Comparison of ENCODE assay signal across 14 cellular contexts in the genomic region with DNA sequence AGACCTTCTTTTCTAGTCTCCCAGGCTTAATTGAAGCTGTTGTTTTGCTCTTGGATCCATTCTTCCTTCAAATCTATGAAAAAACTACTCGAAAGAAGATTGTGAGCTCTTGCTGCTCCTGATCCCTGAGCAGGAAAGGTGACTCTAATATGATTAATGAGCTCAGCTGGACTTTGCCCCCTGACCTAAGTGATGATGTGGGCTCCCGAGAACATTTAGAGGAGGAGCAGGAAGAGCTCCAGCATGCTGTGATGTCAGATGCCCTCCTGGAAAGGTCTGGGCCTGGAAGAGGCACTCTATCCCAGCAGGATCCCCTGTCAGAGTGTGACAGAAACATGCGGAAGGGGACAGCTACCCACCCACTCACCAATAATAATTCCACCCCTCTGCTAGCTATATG.
A peak's percentile ranks its signal among the peaks of the same experiment; 100 is the strongest.
DNase-seq lines count a peak whose midpoint lies in the region; ATAC-seq, FAIRE-seq and TF ChIP-seq lines count a peak whose summit lies in the region.
"Had no signal": no experiment of that assay in that cellular context is flagged by ENCODE, and none has a peak within 500 bp of the region (broad histone marks: within the 10 kb centered on the region; RNA-seq: fewer than 3 reads in every experiment).

No MANE protein-coding gene starts in this region.

- H3K4me1 ChIP-seq in adrenal gland (replicated peaks in 1 of 2): peaks cover 3 to 23% of the 10 kb centered on the region in 2 donors
- peaks cover 48% of the 10 kb centered on the region for H3K4me1 ChIP-seq in hepatocyte (ENCODE audit: insufficient read depth)
- H3K4me1 ChIP-seq in ascending aorta: no peaks in the 10 kb centered on the region
- H3K4me1 ChIP-seq: BE2C had no signal

- H2AFZ ChIP-seq in hepatocyte: no peak overlapping the region

- H3K9me2 ChIP-seq in hepatocyte (replicated peaks; ENCODE audit: insufficient read depth): no peaks in the 10 kb centered on the region

- H3K36me3 ChIP-seq in adrenal gland (replicated peaks in 1 of 2) (no peaks in the 10 kb centered on the region), hepatocyte (replicated peaks; ENCODE audit: insufficient read depth, low read depth) (no peaks in the 10 kb centered on the region), ascending aorta (no peaks in the 10 kb centered on the region)
- H3K36me3 ChIP-seq: BE2C, tibial artery had no signal

- no peaks in the 10 kb centered on the region for H3K79me2 ChIP-seq in hepatocyte

- H3K4me3 ChIP-seq in adrenal gland (no peak overlapping the region), hepatocyte (no peak overlapping the region), skeletal muscle cell (ENCODE audit: low read depth, low read length) (no peak overlapping the region), ascending aorta (no peak overlapping the region)
- H3K4me3 ChIP-seq: tibial artery had no signal

- no peak for FAIRE-seq in frontal cortex (lab: Jason Lieb, UNC)
- FAIRE-seq: keratinocyte had no signal

- TF ChIP-seq CTCF in adrenal gland (IDR thresholded peaks at IDR 0.05) (no peak), hepatocyte (IDR thresholded peaks at IDR 0.05; ENCODE audit: poor library complexity) (no peak), ascending aorta (IDR thresholded peaks at IDR 0.05) (no peak)

- no peak overlapping the region for H3K4me2 ChIP-seq in hepatocyte
- H3K4me2 ChIP-seq: KMS-11 had no signal

- no peak for ATAC-seq in GM18873 (IDR thresholded peaks at IDR 0.05; ENCODE audit: low FRiP score, unreplicated experiment)
- ATAC-seq: activated naive CD8-positive, alpha-beta T cell treated with anti-CD3 and anti-CD28 coated beads, Interleukin-2, amount 50 U/mL, for 24 hours had no signal

- H3K27ac ChIP-seq in adrenal gland (peak overlapping the region in 3 of 5 donors; percentile 25 to 86 (median 76)), hepatocyte (peak overlapping the region; percentile 83), ascending aorta (no peak overlapping the region)
- H3K27ac ChIP-seq: KMS-11, tibial artery had no signal

- no peaks in the 10 kb centered on the region for H4K20me1 ChIP-seq in hepatocyte (ENCODE audit: insufficient read depth, poor library complexity, severe bottlenecking)

- WGBS in adrenal gland, 4 donors: 31 to 57% (median 50%) methylated on average over 3 of the region's 3 CpGs
- WGBS in hepatocyte (ENCODE audit: low lambda C conversion rate, missing lambda C conversion rate): 54% methylated on average over 3 of the region's 3 CpGs

- H3K27me3 ChIP-seq in adrenal gland (no peaks in the 10 kb centered on the region), hepatocyte (no peaks in the 10 kb centered on the region), ascending aorta (no peaks in the 10 kb centered on the region)
- H3K27me3 ChIP-seq: BE2C, tibial artery had no signal

- no peaks in the 10 kb centered on the region for H3K9me3 ChIP-seq in adrenal gland (replicated peaks in 1 of 3)
- no peaks in the 10 kb centered on the region for H3K9me3 ChIP-seq in hepatocyte (ENCODE audit: low read depth)
- no peaks in the 10 kb centered on the region for H3K9me3 ChIP-seq in ascending aorta
- H3K9me3 ChIP-seq: BE2C, tibial artery had no signal

- intact Hi-C loops in adrenal gland (cut with DNase I): no loop called here
- intact Hi-C loops in ascending aorta (cut with DNase I): no loop called here

- TF ChIP-seq POLR2A in adrenal gland (IDR thresholded peaks at IDR 0.05): no peak

- DNase-seq in EL (peak; percentile 22), adrenal gland (peak in 5 of 7 donors; percentile 25 to 77 (median 37)), hepatocyte (ENCODE audit: low spot score) (peak; percentile 78), skeletal muscle cell (ENCODE audit: low read depth) (peak; percentile 35), ascending aorta (ENCODE audit: low spot score in 2 of 2) (no peak), frontal cortex (ENCODE audit: low spot score in 2 of 2) (no peak)
- no peak for DNase-seq in activated CD4-positive, alpha-beta T cell treated with anti-CD3 and anti-CD28 coated beads for 4 hours
- DNase-seq: activated naive CD8-positive, alpha-beta T cell treated with anti-CD3 and anti-CD28 coated beads, Interleukin-2, amount 50 U/mL, for 24 hours; BE2C; H7; tibial artery had no signal

Comparison
In these comparisons a context has a peak if more than half of its experiments do, and no peak if none do; other contexts are left out.
1. DNase-seq: peak in EL (single experiment), adrenal gland (5 of 7), hepatocyte (single experiment) and skeletal muscle cell (single experiment); none in activated CD4-positive, alpha-beta T cell treated with anti-CD3 and anti-CD28 coated beads for 4 hours (0 of 2), ascending aorta (0 of 2) and frontal cortex (0 of 2).
2. H3K27ac ChIP-seq: peak in adrenal gland (3 of 5) and hepatocyte (single experiment); none in ascending aorta (0 of 2).